In genomic region chr14:77377502-77377844, GRCh38 we compare ENCODE assay signal across 1 cellular context.
A peak's percentile ranks its signal among the peaks of the same experiment; 100 is the strongest.
TF ChIP-seq lines count a peak whose summit lies in the region.

No MANE protein-coding gene starts in this region.

TF ChIP-seq in K562, 482 proteins besides CTCF, POLR2A, EP300 and RAD21:
- TF ChIP-seq SAP30 (IDR thresholded peaks at IDR 0.05; ENCODE audit: borderline replicate concordance, insufficient read depth, low read depth, low read length, poor library complexity, severe bottlenecking) (peak; percentile 72), SMARCC2 (IDR thresholded peaks at IDR 0.05; ENCODE audit: low read depth) (no peak), HDAC1 (IDR thresholded peaks at IDR 0.05) (0 out of 4 replicates have a peak, but pooled peaks of 1 of the 2 experiments have one; percentile 3), ZBTB11 (CRISPR knock-in tag; IDR thresholded peaks at IDR 0.05) (peak in 1 of 3 experiments; percentile 74; a peak in 2 of 6 replicates), HINFP (tag; conservative IDR thresholded peaks at IDR 0.05; ENCODE audit: low read depth) (no peak), GABPA (tag; conservative IDR thresholded peaks at IDR 0.05; ENCODE audit: low read depth) (peak; percentile 61)
- TF ChIP-seq, protein P1, sequence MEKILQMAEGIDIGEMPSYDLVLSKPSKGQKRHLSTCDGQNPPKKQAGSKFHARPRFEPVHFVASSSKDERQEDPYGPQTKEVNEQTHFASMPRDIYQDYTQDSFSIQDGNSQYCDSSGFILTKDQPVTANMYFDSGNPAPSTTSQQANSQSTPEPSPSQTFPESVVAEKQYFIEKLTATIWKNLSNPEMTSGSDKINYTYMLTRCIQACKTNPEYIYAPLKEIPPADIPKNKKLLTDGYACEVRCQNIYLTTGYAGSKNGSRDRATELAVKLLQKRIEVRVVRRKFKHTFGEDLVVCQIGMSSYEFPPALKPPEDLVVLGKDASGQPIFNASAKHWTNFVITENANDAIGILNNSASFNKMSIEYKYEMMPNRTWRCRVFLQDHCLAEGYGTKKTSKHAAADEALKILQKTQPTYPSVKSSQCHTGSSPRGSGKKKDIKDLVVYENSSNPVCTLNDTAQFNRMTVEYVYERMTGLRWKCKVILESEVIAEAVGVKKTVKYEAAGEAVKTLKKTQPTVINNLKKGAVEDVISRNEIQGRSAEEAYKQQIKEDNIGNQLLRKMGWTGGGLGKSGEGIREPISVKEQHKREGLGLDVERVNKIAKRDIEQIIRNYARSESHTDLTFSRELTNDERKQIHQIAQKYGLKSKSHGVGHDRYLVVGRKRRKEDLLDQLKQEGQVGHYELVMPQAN (IDR thresholded peaks at IDR 0.05; ENCODE audit: borderline replicate concordance): peak; percentile 12; the same call in 1 of the 2 replicates
